11 cellular contexts compared by ENCODE assay signal in genomic region chr12:9739404-9740108, GRCh38. TPM values are rescaled to one million over a fixed set of nuclear protein-coding genes. Genes with fewer than 3 reads are reported as not detected.
DNase-seq lines count a peak whose midpoint lies in the region; ATAC-seq and TF ChIP-seq lines count a peak whose summit lies in the region.
"Not testable (repeated sequence)": the region's sequence is repeated elsewhere in the genome, so short reads cannot be mapped to it uniquely, and the experiment has no call there.
"Had no signal": no experiment of that assay in that cellular context is flagged by ENCODE, and none has a peak within 500 bp of the region (broad histone marks: within the 10 kb centered on the region; RNA-seq: fewer than 3 reads in every experiment).

No MANE protein-coding gene starts in this region.

- peak in 1 of 2 donors; percentile 16 for TF ChIP-seq POLR2A in heart left ventricle (IDR thresholded peaks at IDR 0.05)

- ATAC-seq in heart left ventricle; stimulated activated memory B cell treated with anti-CD40 and anti-IgM and Interleukin-4, amounts not matched to agents 10 μg/mL and 1 μg/mL and 100 μg/mL, for 72 hours: not testable (repeated sequence)

- WGBS in SK-N-SH (ENCODE audit: low lambda C conversion rate) = 13% methylated on average over 13 of the region's 54 CpGs
- 68 to 73% (median 70%) methylated on average over 19 to 54 of the region's 54 CpGs for WGBS in heart left ventricle, 4 donors

- H3K4me1 Mint-ChIP-seq in stimulated activated memory B cell treated with anti-CD40 and anti-IgM and Interleukin-4, amounts not matched to agents 10 μg/mL and 1 μg/mL and 100 μg/mL, for 72 hours = peaks cover 77% of the 10 kb centered on the region

- H3K9me3 Mint-ChIP-seq in stimulated activated memory B cell treated with anti-CD40 and anti-IgM and Interleukin-4, amounts not matched to agents 10 μg/mL and 1 μg/mL and 100 μg/mL, for 72 hours = not testable (repeated sequence)

- peak overlapping the region; percentile 91 for H3K27ac Mint-ChIP-seq in stimulated activated memory B cell treated with anti-CD40 and anti-IgM and Interleukin-4, amounts not matched to agents 10 μg/mL and 1 μg/mL and 100 μg/mL, for 72 hours

- intact Hi-C loops in heart left ventricle (cut with DNase I) = not testable (repeated sequence)

- not testable (repeated sequence) for H3F3A ChIP-seq in SK-N-SH (replicated peaks; ENCODE audit: insufficient read depth)

- not testable (repeated sequence) for TF ChIP-seq RAD21 in SK-N-SH (IDR thresholded peaks at IDR 0.05; ENCODE audit: low read length)

- H3K27me3 ChIP-seq in SK-N-SH (ENCODE audit: insufficient read depth) = peaks cover 42% of the 10 kb centered on the region; the same call in 1 of the 2 replicates
- H3K27me3 ChIP-seq in heart left ventricle; mucosa of stomach (ENCODE audit: control insufficient read depth, insufficient read depth, low read length): not testable (repeated sequence)

- in situ Hi-C loops in ACHN (cut with HindIII; ENCODE audit: low pct_ligation_motif_present, low pct_unique_long_range_greater_than_20kb, low sequenced_read_pairs) = not testable (repeated sequence)

- H3K9me2 ChIP-seq in SK-N-SH = not testable (repeated sequence)

- peak overlapping the region; percentile 76 for H3K4me3 Mint-ChIP-seq in stimulated activated memory B cell treated with anti-CD40 and anti-IgM and Interleukin-4, amounts not matched to agents 10 μg/mL and 1 μg/mL and 100 μg/mL, for 72 hours

- not testable (repeated sequence) for H3K27ac ChIP-seq in SK-N-SH (ENCODE audit: low read depth in 2 of 2, low read length in 1 of 2); coronary artery
- peak overlapping the region in 8 of 12 donors; percentile 8 to 70 (median 48) for H3K27ac ChIP-seq in heart left ventricle

- H3K79me2 ChIP-seq in SK-N-SH (ENCODE audit: insufficient read depth) = not testable (repeated sequence)

- peak overlapping the region; percentile 83 for H2AFZ ChIP-seq in SK-N-SH (ENCODE audit: low read depth)

- TF ChIP-seq CTCF in SK-N-SH (IDR thresholded peaks at IDR 0.05); coronary artery (IDR thresholded peaks at IDR 0.05); heart left ventricle (IDR thresholded peaks at IDR 0.05): not testable (repeated sequence)

- POLR2A ChIA-PET in SK-N-SH (lab: Yijun Ruan, JAX) = not testable (repeated sequence)

- H3K36me3 Mint-ChIP-seq in stimulated activated memory B cell treated with anti-CD40 and anti-IgM and Interleukin-4, amounts not matched to agents 10 μg/mL and 1 μg/mL and 100 μg/mL, for 72 hours = peaks cover 12% of the 10 kb centered on the region

- peak overlapping the region; percentile 78 for H3K4me2 ChIP-seq in SK-N-SH

- peak; percentile 29 for DNase-seq in ACHN
- not testable (repeated sequence) for DNase-seq in SK-N-SH; coronary artery (ENCODE audit: low spot score)
- DNase-seq in activated gamma-delta T cell (lab: John Stamatoyannopoulos, UW) = peak; percentile 34
- DNase-seq in heart left ventricle = peak in 3 of 5 donors; percentile 30 to 76 (median 46)

- not testable (repeated sequence) for H4K20me1 ChIP-seq in SK-N-SH (ENCODE audit: insufficient read depth)

- not testable (repeated sequence) for H3K27me3 Mint-ChIP-seq in stimulated activated memory B cell treated with anti-CD40 and anti-IgM and Interleukin-4, amounts not matched to agents 10 μg/mL and 1 μg/mL and 100 μg/mL, for 72 hours

- H3K4me3 ChIP-seq in GM08714 (ENCODE audit: low read length) (peak overlapping the region; percentile 52; the same call in 1 of the 2 replicates), SK-N-SH (ENCODE audit: low read depth in 2 of 2, low read length in 1 of 2) (peak overlapping the region; percentile 40 to 65), coronary artery (peak overlapping the region; percentile 55), heart left ventricle (peak overlapping the region in 10 of 12 donors; percentile 7 to 55 (median 47)), mucosa of stomach (ENCODE audit: low read length) (peak overlapping the region; percentile 22)

- H3K9ac ChIP-seq in SK-N-SH = not testable (repeated sequence)
- peak overlapping the region; percentile 29 for H3K9ac ChIP-seq in mucosa of stomach (ENCODE audit: low read length)

- not testable (repeated sequence) for H3K4me1 ChIP-seq in SK-N-SH (ENCODE audit: control insufficient read depth in 1 of 2, insufficient read depth in 2 of 2, low read depth in 1 of 2, low read length in 1 of 2); mucosa of stomach (ENCODE audit: control insufficient read depth, insufficient read depth, low read length)
- H3K4me1 ChIP-seq in heart left ventricle = peaks cover 0 to 63% (median 7%) of the 10 kb centered on the region in 12 donors

- H3K36me3 ChIP-seq in SK-N-SH (replicated peaks in 1 of 2; ENCODE audit: control insufficient read depth in 1 of 2, insufficient read depth in 2 of 2, low read length in 1 of 2); heart left ventricle; mucosa of stomach (ENCODE audit: control insufficient read depth, insufficient read depth, low read length): not testable (repeated sequence)

- not testable (repeated sequence) for H3K9me3 ChIP-seq in SK-N-SH; heart left ventricle; mucosa of stomach (ENCODE audit: control insufficient read depth, low read length)

- TF ChIP-seq EP300 in SK-N-SH (IDR thresholded peaks at IDR 0.05; ENCODE audit: borderline replicate concordance in 1 of 2, low read depth in 1 of 2, low read length in 1 of 2) = not testable (repeated sequence)

- CTCF ChIA-PET in SK-N-SH (lab: Yijun Ruan, JAX) = interaction anchor here (1.0 to 4.5 kb wide), 2 partner anchors 10 to 408 kb away, joined by 3 to 30 read pairs; no protein-coding TSS in a partner anchor

RNA-seq across cellular contexts. Expression of gene CLECL1, which starts 6.7 kb away (rescaled TPM):
- polyA plus RNA-seq in SK-N-SH (2012; rRNA removed) (not detected in 2 replicates), heart left ventricle (not detected)
- polyA plus RNA-seq in SK-N-SH (2012; cell fraction: cytosol; rRNA removed) = not detected in 2 replicates
- not detected in 2 replicates for polyA plus RNA-seq in SK-N-SH (2012; cell fraction: nucleus; rRNA removed)
- total RNA-seq in heart left ventricle = 1 to 10 TPM in 1 of 9 donors, under 1 TPM in 1, not detected in 7; 0.93 to 4.6 TPM
- total RNA-seq: A172, Caco-2, cardiac septum had no signal

RNA-seq across cellular contexts. Expression of gene CD69, which starts 21.1 kb away (rescaled TPM):
- polyA plus RNA-seq in SK-N-SH (2012; rRNA removed) (not detected in 2 replicates), heart left ventricle (under 1 TPM; 0.30 to 0.53 TPM)
- not detected in 2 replicates for polyA plus RNA-seq in SK-N-SH (2012; cell fraction: cytosol; rRNA removed)
- polyA plus RNA-seq in SK-N-SH (2012; cell fraction: nucleus; rRNA removed) = not detected in 2 replicates
- 1 to 10 TPM in 2 of 9 donors, under 1 TPM in 4, not detected in 3; 0.16 to 6.4 (median 0.52) TPM for total RNA-seq in heart left ventricle
- total RNA-seq: A172, Caco-2 had no signal
